In the genomic region with DNA sequence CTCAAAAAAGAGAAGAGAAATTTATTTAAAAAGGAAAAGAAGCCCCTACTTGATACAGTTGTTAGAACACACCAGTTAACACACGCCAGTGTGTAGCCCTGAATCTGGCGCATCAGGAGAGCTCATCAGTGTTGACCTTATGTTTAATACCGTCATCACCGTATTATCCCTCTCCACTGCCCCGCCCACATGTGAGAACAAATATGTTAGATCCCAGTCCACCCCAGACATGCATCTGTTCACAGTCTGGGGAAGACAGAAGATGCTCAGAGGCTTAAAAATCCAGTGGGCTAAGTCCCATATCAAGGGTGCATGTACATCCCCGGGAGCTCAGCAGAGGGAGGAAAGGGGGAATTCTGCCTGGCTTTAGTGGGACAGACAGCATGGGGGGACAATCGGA, we compare ENCODE assay signal across 22 cellular contexts.
DNase-seq lines count a peak whose midpoint lies in the region; ATAC-seq, FAIRE-seq and TF ChIP-seq lines count a peak whose summit lies in the region.
"Had no signal": no experiment of that assay in that cellular context is flagged by ENCODE, and none has a peak within 500 bp of the region (broad histone marks: within the 10 kb centered on the region; RNA-seq: fewer than 3 reads in every experiment).

No MANE protein-coding gene starts in this region.

- no peak for FAIRE-seq in H1 (lab: Jason Lieb, UNC)
- FAIRE-seq: G401.6, GM18507 had no signal

- no peak overlapping the region for H2BK15ac ChIP-seq in H1 (ENCODE audit: low read length)

- no peaks in the 10 kb centered on the region for H3K23me2 ChIP-seq in H1 (ENCODE audit: low read depth, low read length)

- H3K4ac ChIP-seq in H1 (replicated peaks; ENCODE audit: insufficient read length, low read depth, low read length) = no peak overlapping the region

- H2BK120ac ChIP-seq in H1 (replicated peaks; ENCODE audit: low read depth, low read length) = no peak overlapping the region

- POLR2A ChIA-PET in H1 (lab: Charles Lee; ENCODE audit: partially characterized antibody) = no interaction called here

- H3K27me3 ChIP-seq in H1 (replicated peaks in 1 of 4; ENCODE audit: control insufficient read depth in 3 of 4, extremely low read depth in 1 of 4, insufficient read depth in 3 of 4, low read length in 3 of 4) (no peaks in the 10 kb centered on the region), thyroid gland (no peaks in the 10 kb centered on the region)
- H3K27me3 ChIP-seq: BLaER1, dorsolateral prefrontal cortex, heart left ventricle, sigmoid colon, upper lobe of right lung had no signal

- 0 out of 2 replicates have a peak overlapping the region, but pooled peaks have one; percentile 6 for H2AK5ac ChIP-seq in H1 (ENCODE audit: low read depth, low read length)

- TF ChIP-seq EP300 in H1 (IDR thresholded peaks at IDR 0.05; ENCODE audit: borderline replicate concordance in 1 of 2, low read depth in 2 of 2, low read length in 2 of 2) = no peak

- H3K18ac ChIP-seq in H1 (ENCODE audit: extremely low read depth, low read length) = no peak overlapping the region

- TF ChIP-seq POLR2A in H1 (IDR thresholded peaks at IDR 0.05; ENCODE audit: control extremely low read depth in 1 of 2, low read depth in 2 of 2, low read length in 2 of 2) = no peak
- no peak for TF ChIP-seq POLR2A in thyroid gland (IDR thresholded peaks at IDR 0.05)

- no peak overlapping the region for H3K23ac ChIP-seq in H1 (ENCODE audit: insufficient read length)

- H3K79me1 ChIP-seq in H1 (ENCODE audit: low read depth, low read length) = no peaks in the 10 kb centered on the region; the same call in 1 of the 2 replicates

- H3K27ac ChIP-seq in H1 (ENCODE audit: low read depth, low read length) (no peak overlapping the region), thyroid gland (peak overlapping the region; percentile 56 to 87 (median 85))
- H3K27ac ChIP-seq: BLaER1, dorsolateral prefrontal cortex, heart left ventricle, sigmoid colon, upper lobe of right lung had no signal

- intact Hi-C loops in thyroid gland (cut with DNase I) = loop anchor here (10.0 kb wide), 1 partner anchor 84 kb away; no protein-coding TSS in a partner anchor

- ATAC-seq in HG02610 (IDR thresholded peaks at IDR 0.05; ENCODE audit: unreplicated experiment) (no peak), HG03280 (IDR thresholded peaks at IDR 0.05; ENCODE audit: unreplicated experiment) (no peak)
- ATAC-seq: activated T-helper 17 cell treated with anti-CD3 and anti-CD28 coated beads, Interleukin-2, amount 50 U/mL, for 72 hours; heart left ventricle; SK-N-SH treated with all-trans-retinoic acid at 6 μM for 48 hours; upper lobe of right lung had no signal

- H2BK5ac ChIP-seq in H1 (ENCODE audit: low read depth, low read length) = no peak overlapping the region; the same call in 1 of the 2 replicates

- no peak overlapping the region for H4K91ac ChIP-seq in H1 (replicated peaks; ENCODE audit: insufficient read length, low read length)

- H4K8ac ChIP-seq in H1 (ENCODE audit: extremely low read depth, insufficient read depth, low read length) = no peak overlapping the region; the same call in 1 of the 2 replicates

- no peak overlapping the region for H3K56ac ChIP-seq in H1 (replicated peaks; ENCODE audit: insufficient read length, low read depth, low read length)

- H3K14ac ChIP-seq in H1 (ENCODE audit: insufficient read length) = no peak overlapping the region

- H3K4me2 ChIP-seq in H1 (ENCODE audit: insufficient read depth in 1 of 2, low read depth in 2 of 2, low read length in 2 of 2) = no peak overlapping the region
- H3K4me2 ChIP-seq: BLaER1 had no signal

- WGBS in H1 (ENCODE audit: extremely low coverage in 1 of 2, insufficient coverage in 1 of 2, insufficient read length in 1 of 2, insufficient replicate concordance in 2 of 2, low coverage in 1 of 2, low lambda C conversion rate in 2 of 2, missing lambda C conversion rate in 1 of 2), 2 experiments = 87% methylated on average over 7 of the region's 7 CpGs; no CpG with 5 or more reads in 1 of the 2 experiments
- 92 to 98% methylated on average over 7 of the region's 7 CpGs for WGBS in thyroid gland, 2 donors

- H3K36me3 ChIP-seq in H1 (ENCODE audit: control insufficient read depth in 2 of 4, insufficient read depth in 4 of 4, low read length in 3 of 4) = no peaks in the 10 kb centered on the region; a peak in 1 of 8 replicates
- no peaks in the 10 kb centered on the region for H3K36me3 ChIP-seq in thyroid gland
- H3K36me3 ChIP-seq: heart left ventricle, sigmoid colon, upper lobe of right lung had no signal

- TF ChIP-seq CTCF in H1 (IDR thresholded peaks at IDR 0.05; ENCODE audit: control extremely low read depth in 1 of 3, insufficient read depth in 1 of 3, low read depth in 1 of 3, low read length in 3 of 3) (no peak), thyroid gland (IDR thresholded peaks at IDR 0.05) (no peak)

- CTCF ChIA-PET in H1 (lab: Charles Lee; ENCODE audit: partially characterized antibody) = interaction anchor here (0.7 to 2.7 kb wide), 7 partner anchors 8 to 169 kb away, joined by 3 to 7 read pairs (median 5); no protein-coding TSS in a partner anchor

- DNase-seq in NCI-H345 (lab: John Stamatoyannopoulos, UW) (peak; percentile 41), NCI-H345 treated with DMSO at 0.1 percent for 48 hours (lab: John Stamatoyannopoulos, UW; ENCODE audit: unreplicated experiment) (no peak), NCI-H524 (lab: John Stamatoyannopoulos, UW) (peak; percentile 100), H1 (ENCODE audit: low read depth in 1 of 2, low spot score in 2 of 2) (no peak), thyroid gland (peak in 1 of 2 donors; percentile 32), GM19240 (ENCODE audit: insufficient read length, low spot score) (no peak)
- DNase-seq: activated CD4-positive, alpha-beta T cell treated with anti-CD3 and anti-CD28 coated beads, Interleukin-2, amount 50 U/mL, for 4 hours; activated CD8-positive, alpha-beta memory T cell treated with anti-CD3 and anti-CD28 coated beads, Interleukin-2, amount 50 U/mL, for 4 hours; dorsolateral prefrontal cortex; heart left ventricle; NCI-H1092; NCI-H2171 treated with DMSO at 0.1 percent for 48 hours; sigmoid colon; stimulated activated CD8-positive, alpha-beta memory T cell treated with anti-CD3 and anti-CD28 coated beads, Interleukin-4, amount 100 ng/mL, for 48 hours; upper lobe of right lung had no signal

- no peak overlapping the region for H2AFZ ChIP-seq in H1 (ENCODE audit: low read length)

- H3K4me3 ChIP-seq in H1 (ENCODE audit: extremely low read depth in 1 of 4, insufficient read depth in 2 of 4, low read depth in 3 of 4, low read length in 4 of 4) (no peak overlapping the region), thyroid gland (replicated peaks in 1 of 3) (no peak overlapping the region)
- H3K4me3 ChIP-seq: BLaER1, dorsolateral prefrontal cortex, heart left ventricle, sigmoid colon, upper lobe of right lung had no signal

- no peak overlapping the region for H2BK20ac ChIP-seq in H1 (ENCODE audit: low read length)

- no peaks in the 10 kb centered on the region; a peak in 1 of 7 replicates for H3K4me1 ChIP-seq in H1 (replicated peaks in 1 of 4; ENCODE audit: control insufficient read depth in 3 of 4, insufficient read depth in 4 of 4, low read length in 3 of 4)
- peaks cover 38 to 47% of the 10 kb centered on the region in 2 donors for H3K4me1 ChIP-seq in thyroid gland
- H3K4me1 ChIP-seq: heart left ventricle, sigmoid colon, upper lobe of right lung had no signal

- peaks cover 0 to 4% of the 10 kb centered on the region in 2 experiments for H4K20me1 ChIP-seq in H1 (replicated peaks in 1 of 2; ENCODE audit: control insufficient read depth in 1 of 2, insufficient read depth in 2 of 2, low read length in 2 of 2)

- H3K79me2 ChIP-seq in H1 (ENCODE audit: control insufficient read depth in 1 of 2, insufficient read depth in 2 of 2, low read length in 2 of 2) = no peaks in the 10 kb centered on the region

- no peak overlapping the region for H2BK12ac ChIP-seq in H1 (ENCODE audit: low read depth, low read length)

- H4K5ac ChIP-seq in H1 (ENCODE audit: insufficient read length, low read depth, low read length) = no peak overlapping the region

- H3K9me3 ChIP-seq in H1 (ENCODE audit: insufficient read depth in 2 of 2, low read depth in 1 of 2, low read length in 1 of 2) (no peaks in the 10 kb centered on the region), thyroid gland (no peaks in the 10 kb centered on the region)
- H3K9me3 ChIP-seq: BLaER1, heart left ventricle, sigmoid colon, upper lobe of right lung had no signal

- no peak for TF ChIP-seq RAD21 in H1 (IDR thresholded peaks at IDR 0.05 in 1 of 2, conservative IDR thresholded peaks at IDR 0.05 in 1 of 2; ENCODE audit: low read depth in 2 of 2, low read length in 2 of 2)

- H3K9ac ChIP-seq in H1 (replicated peaks in 1 of 4; ENCODE audit: extremely low read depth in 1 of 4, low read depth in 3 of 4, low read length in 3 of 4) = no peak overlapping the region
- H3K9ac ChIP-seq: BLaER1 had no signal

TF ChIP-seq in H1, 55 proteins besides CTCF, POLR2A, EP300 and RAD21 (continues in another document):
- TF ChIP-seq RBBP5 (IDR thresholded peaks at IDR 0.05; ENCODE audit: borderline replicate concordance, low read depth, low read length) = no peak

Comparison
In these comparisons a context has a peak if more than half of its experiments do, and no peak if none do; other contexts are left out.
1. DNase-seq: peak in NCI-H345 (single experiment) and NCI-H524 (2 of 2); none in NCI-H345 treated with DMSO at 0.1 percent for 48 hours (single experiment), H1 (0 of 2) and GM19240 (single experiment).